8 cellular contexts compared by ENCODE assay signal in genomic region chr7:43582503-43583423, GRCh38. TPM values are rescaled to one million over a fixed set of nuclear protein-coding genes. Genes with fewer than 3 reads are reported as not detected.
DNase-seq lines count a peak whose midpoint lies in the region; ATAC-seq and TF ChIP-seq lines count a peak whose summit lies in the region.

Gene STK17A, plus strand, starts transcription at chr7:43583108. Its CDS starts 136 bp downstream, at chr7:43583244.

- ATAC-seq in GM19324 (IDR thresholded peaks at IDR 0.05; ENCODE audit: low FRiP score, unreplicated experiment) (peak; percentile 78), HG03469 (IDR thresholded peaks at IDR 0.05; ENCODE audit: unreplicated experiment) (peak; percentile 48)

- peak; percentile 92 to 96 for TF ChIP-seq RAD21 in liver (IDR thresholded peaks at IDR 0.05)

- WGBS in liver: 1% methylated on average over 83 of the region's 83 CpGs

- H3K4me1 ChIP-seq in liver (ENCODE audit: control insufficient read depth in 4 of 4, insufficient read depth in 4 of 4, low read length in 3 of 4): peaks cover 7 to 14% (median 9%) of the 10 kb centered on the region in 4 donors

- peak within 1 kb of the TSS; percentile 86 to 94 for H3K27ac ChIP-seq in liver (ENCODE audit: low read depth in 1 of 2, low read length in 2 of 2)

- H3K36me3 ChIP-seq in liver (ENCODE audit: control insufficient read depth in 4 of 4, insufficient read depth in 3 of 4, low read depth in 1 of 4, low read length in 3 of 4): no peaks in the 10 kb centered on the region

- no peaks in the 10 kb centered on the region for H3K9me3 ChIP-seq in liver (ENCODE audit: control insufficient read depth in 4 of 4, low read length in 3 of 4)

- H3K27me3 ChIP-seq in liver (ENCODE audit: control insufficient read depth in 4 of 4, insufficient read depth in 4 of 4, low read length in 3 of 4): no peaks in the 10 kb centered on the region

- peak within 1 kb of the TSS; percentile 46 to 90 for H3K9ac ChIP-seq in liver (ENCODE audit: low read depth in 1 of 2, low read length in 2 of 2)

- TF ChIP-seq CTCF in liver (IDR thresholded peaks at IDR 0.05; ENCODE audit: low read depth, low read length, missing input control): peak; percentile 100

- peak within 1 kb of the TSS; percentile 79 to 100 (median 85) for H3K4me3 ChIP-seq in liver (ENCODE audit: low read depth in 1 of 3, low read length in 3 of 3)

- peak; percentile 50 to 94 (median 88) for DNase-seq in C1 segment of cervical spinal cord (lab: John Stamatoyannopoulos, UW)
- peak; percentile 95 for DNase-seq in NCI-H69 (lab: John Stamatoyannopoulos, UW)
- DNase-seq in activated CD4-positive, alpha-beta T cell treated with anti-CD3 and anti-CD28 coated beads, Interleukin-2, amount 50 U/mL, for 24 hours (ENCODE audit: low read depth in 1 of 2, low spot score in 1 of 2): peak; percentile 91 to 94
- DNase-seq in dermis microvascular lymphatic vessel endothelial cell (ENCODE audit: low read depth in 2 of 2): peak; percentile 74 to 92
- DNase-seq in stimulated activated CD4-positive, alpha-beta T cell treated with anti-CD3 and anti-CD28 coated beads, Interleukin-4, amount 100 ng/mL, for 4 hours: peak; percentile 92 to 93

TF ChIP-seq in liver, 16 proteins besides CTCF, POLR2A, EP300 and RAD21:
- TF ChIP-seq, protein P1, sequence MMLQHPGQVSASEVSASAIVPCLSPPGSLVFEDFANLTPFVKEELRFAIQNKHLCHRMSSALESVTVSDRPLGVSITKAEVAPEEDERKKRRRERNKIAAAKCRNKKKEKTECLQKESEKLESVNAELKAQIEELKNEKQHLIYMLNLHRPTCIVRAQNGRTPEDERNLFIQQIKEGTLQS (IDR thresholded peaks at IDR 0.05): no peak
- no peak for TF ChIP-seq ZBTB33 (IDR thresholded peaks at IDR 0.05)
- TF ChIP-seq EGR1 (IDR thresholded peaks at IDR 0.05; ENCODE audit: low read depth in 2 of 2): no peak
- TF ChIP-seq FOXA2 (IDR thresholded peaks at IDR 0.05): no peak
- TF ChIP-seq SP1 (IDR thresholded peaks at IDR 0.05): peak; percentile 83
- TF ChIP-seq GABPA (IDR thresholded peaks at IDR 0.05 in 1 of 2, conservative IDR thresholded peaks at IDR 0.05 in 1 of 2): no peak
- no peak for TF ChIP-seq FOXA1 (IDR thresholded peaks at IDR 0.05)
- TF ChIP-seq RXRA (IDR thresholded peaks at IDR 0.05): peak in 1 of 2 donors; percentile 51
- peak in 1 of 2 donors; percentile 43 for TF ChIP-seq HNF4A (conservative IDR thresholded peaks at IDR 0.05)
- no peak for TF ChIP-seq NR2F2 (IDR thresholded peaks at IDR 0.05)
- TF ChIP-seq JUND (IDR thresholded peaks at IDR 0.05): no peak
- no peak for TF ChIP-seq HNF4G (IDR thresholded peaks at IDR 0.05)
- no peak for TF ChIP-seq REST (IDR thresholded peaks at IDR 0.05)
- TF ChIP-seq TAF1 (conservative IDR thresholded peaks at IDR 0.05): no peak
- TF ChIP-seq YY1 (IDR thresholded peaks at IDR 0.05): peak; percentile 23
- TF ChIP-seq, protein P2, sequence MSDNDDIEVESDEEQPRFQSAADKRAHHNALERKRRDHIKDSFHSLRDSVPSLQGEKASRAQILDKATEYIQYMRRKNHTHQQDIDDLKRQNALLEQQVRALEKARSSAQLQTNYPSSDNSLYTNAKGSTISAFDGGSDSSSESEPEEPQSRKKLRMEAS (IDR thresholded peaks at IDR 0.05): no peak

RNA-seq across cellular contexts. Expression of gene STK17A, which starts in this region (rescaled TPM):
- total RNA-seq in dermis microvascular lymphatic vessel endothelial cell (28.4 and 33.5 TPM in 2 replicates), liver (10 to 100 TPM in 1 of 2 donors, 1 to 10 TPM in 1; 10.0 to 18.2 TPM)
- 1 to 10 TPM; 3.0 to 4.5 TPM for polyA plus RNA-seq in liver

Comparison
In these comparisons a context has a peak if more than half of its experiments do, and no peak if none do; other contexts are left out.
1. Peak in every context shown above with its lines: DNase-seq, ATAC-seq, H3K4me3 ChIP-seq and H3K27ac ChIP-seq.